In the genomic region with DNA sequence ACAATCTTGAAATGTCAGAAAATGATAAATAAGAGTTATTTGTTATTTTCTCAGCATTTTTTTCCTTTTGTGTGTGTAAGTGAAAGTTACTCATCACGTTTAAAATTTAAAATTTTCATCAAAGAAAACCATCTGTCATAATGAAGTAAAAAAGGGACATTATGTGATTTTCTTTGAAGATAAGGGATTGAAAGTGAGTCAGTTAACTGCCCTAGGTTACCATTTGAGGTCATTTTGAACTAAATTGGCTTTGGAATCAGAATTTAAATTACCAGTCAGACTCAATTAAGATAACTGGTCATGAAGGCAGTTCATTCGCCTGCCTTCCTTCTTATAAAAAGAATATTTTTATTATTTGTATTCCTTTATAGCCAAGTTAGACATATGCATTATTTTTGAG, we compare ENCODE assay signal across 25 cellular contexts.
"Had no signal": no experiment of that assay in that cellular context is flagged by ENCODE, and none has a peak within 500 bp of the region (broad histone marks: within the 10 kb centered on the region; RNA-seq: fewer than 3 reads in every experiment).

No MANE protein-coding gene starts in this region.

- H3K4me2 ChIP-seq: neural progenitor cell had no signal

- H3K27ac ChIP-seq: neural progenitor cell, ovary, parathyroid adenoma, psoas muscle, right lobe of liver, sigmoid colon, stomach, thoracic aorta, thyroid gland, tibial nerve, upper lobe of left lung, vagina had no signal

- H3K4me3 ChIP-seq: neural progenitor cell, ovary, psoas muscle, right lobe of liver, sigmoid colon, stomach, thoracic aorta, thyroid gland, tibial nerve, upper lobe of left lung, vagina had no signal

- H2AFZ ChIP-seq: neural progenitor cell, parathyroid adenoma had no signal

- H3K9ac ChIP-seq: neural progenitor cell, parathyroid adenoma had no signal

- H3K36me3 ChIP-seq: neural progenitor cell, ovary, right lobe of liver, sigmoid colon, stomach, thoracic aorta, thyroid gland, tibial nerve, upper lobe of left lung, vagina had no signal

- DNase-seq: natural killer cell; occipital lobe; ovary; posterior cingulate gyrus; psoas muscle; right cardiac atrium; right lobe of liver; sigmoid colon; small intestine; stimulated activated CD4-positive, alpha-beta T cell treated with anti-CD3 and anti-CD28 coated beads, Interleukin-15, amount 100 ng/mL, for 24 hours; stimulated activated CD4-positive, alpha-beta T cell treated with anti-CD3 and anti-CD28 coated beads, Interleukin-2, amount 100 ng/mL, for 24 hours; stimulated activated CD4-positive, alpha-beta T cell treated with anti-CD3 and anti-CD28 coated beads, Interleukin-2, amount 100 ng/mL, for 48 hours; stimulated activated CD4-positive, alpha-beta T cell treated with anti-CD3 and anti-CD28 coated beads, Interleukin-4, amount 100 ng/mL, for 24 hours; stimulated activated naive B cell treated with anti-CD40 and anti-IgM and Interleukin-4, amounts not matched to agents 10 μg/mL and 1 μg/mL and 100 μg/mL, for 72 hours; stimulated activated naive CD4-positive, alpha-beta T cell treated with Interleukin-2 at 50 U/mL for 16 hours; stomach; trophoblast cell; upper lobe of left lung had no signal

- H3K4me1 ChIP-seq: parathyroid adenoma, psoas muscle, right lobe of liver, upper lobe of left lung, vagina had no signal

- H3K27me3 ChIP-seq: neural progenitor cell, ovary, sigmoid colon, stomach, thyroid gland, tibial nerve, upper lobe of left lung, vagina had no signal

- ATAC-seq: natural killer cell; psoas muscle; right cardiac atrium; right lobe of liver; stimulated activated effector memory CD8-positive, alpha-beta T cell treated with anti-CD3 and anti-CD28 coated beads, Interleukin-12 subunit alpha, Interleukin-12 subunit beta, amount 100 ng/mL, for 72 hours; stimulated activated naive B cell treated with anti-CD40 and anti-IgM and Interleukin-4, amounts not matched to agents 10 μg/mL and 1 μg/mL and 100 μg/mL, for 72 hours had no signal

- H3K9me3 ChIP-seq: ovary, psoas muscle, right lobe of liver, sigmoid colon, stomach, thoracic aorta, thyroid gland, tibial nerve, upper lobe of left lung, vagina had no signal

- H3K79me2 ChIP-seq: parathyroid adenoma had no signal
